In the genomic region with DNA sequence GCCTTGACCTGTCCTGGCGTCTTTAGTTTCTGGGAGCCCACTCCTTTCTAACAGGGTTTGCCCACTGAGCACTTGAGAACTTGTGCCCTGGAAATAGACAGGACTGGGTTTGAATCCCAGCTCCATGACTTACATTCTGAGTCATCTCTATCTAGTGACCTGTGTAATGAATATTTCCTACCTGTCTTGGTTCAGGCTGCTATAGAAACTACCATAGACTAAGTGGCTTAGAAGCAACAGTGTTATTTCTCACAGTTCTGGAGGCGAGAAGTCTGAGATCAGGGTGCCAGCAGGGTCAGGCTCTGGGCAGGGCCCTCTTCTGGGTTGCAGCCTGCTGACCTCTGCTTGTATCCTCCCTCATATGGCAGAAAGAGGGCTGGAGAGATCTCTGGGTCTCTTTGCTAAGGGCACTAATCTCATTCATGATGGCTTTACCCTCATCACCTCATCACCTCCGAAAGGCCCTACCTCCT, we compare ENCODE assay signal across 19 cellular contexts.
DNase-seq lines count a peak whose midpoint lies in the region; ATAC-seq, FAIRE-seq and TF ChIP-seq lines count a peak whose summit lies in the region.
"Had no signal": no experiment of that assay in that cellular context is flagged by ENCODE, and none has a peak within 500 bp of the region (broad histone marks: within the 10 kb centered on the region; RNA-seq: fewer than 3 reads in every experiment).

No MANE protein-coding gene starts in this region.

- H2BK5ac ChIP-seq in neuronal stem cell (ENCODE audit: low read length): no peak overlapping the region

- no peak overlapping the region for H4K8ac ChIP-seq in neuronal stem cell (ENCODE audit: low read depth, low read length)

- H2BK120ac ChIP-seq in neuronal stem cell (ENCODE audit: low read depth, low read length): no peak overlapping the region

- TF ChIP-seq RAD21 in A549 (conservative IDR thresholded peaks at IDR 0.05 in 1 of 2, IDR thresholded peaks at IDR 0.05 in 1 of 2): no peak

- WGBS in A549 (ENCODE audit: missing lambda C conversion rate): 77% methylated on average over 3 of the region's 3 CpGs
- no CpG with 5 or more reads among the region's 3 CpGs for WGBS in neuronal stem cell (ENCODE audit: extremely low coverage in 2 of 2, insufficient read length in 2 of 2, insufficient replicate concordance in 1 of 2), 2 donors

- H3K18ac ChIP-seq in neuronal stem cell (ENCODE audit: low read length): no peak overlapping the region

- no peak overlapping the region for H4K91ac ChIP-seq in neuronal stem cell (ENCODE audit: low read depth, low read length, poor library complexity)

- H3K36me3 ChIP-seq in neuronal stem cell (replicated peaks in 1 of 2; ENCODE audit: control insufficient read depth in 2 of 2, insufficient read depth in 2 of 2, low read length in 2 of 2): no peaks in the 10 kb centered on the region
- H3K36me3 ChIP-seq: HAP-1 had no signal

- no peak overlapping the region for H2BK12ac ChIP-seq in neuronal stem cell (ENCODE audit: low read length)

- no peak overlapping the region for H3K4ac ChIP-seq in neuronal stem cell (ENCODE audit: low read length)

- H2BK15ac ChIP-seq in neuronal stem cell (ENCODE audit: low read length): no peak overlapping the region

- peak; percentile 31 to 40; a peak in 3 of 6 replicates for ATAC-seq in A549
- ATAC-seq in GM19395 (IDR thresholded peaks at IDR 0.05; ENCODE audit: unreplicated experiment): no peak
- ATAC-seq in HG03045 (IDR thresholded peaks at IDR 0.05; ENCODE audit: unreplicated experiment): no peak
- no peak for ATAC-seq in sciatic nerve
- ATAC-seq: GM12878, T-cell had no signal

- H3K4me1 ChIP-seq in A549 (no peaks in the 10 kb centered on the region), neuronal stem cell (ENCODE audit: control insufficient read depth in 2 of 2, insufficient read depth in 1 of 2, low read depth in 1 of 2, low read length in 2 of 2) (peaks cover 1 to 2% of the 10 kb centered on the region in 2 donors)
- H3K4me1 ChIP-seq: HAP-1 had no signal

- no peak for TF ChIP-seq POLR2A in A549 (IDR thresholded peaks at IDR 0.05; ENCODE audit: low read length)

- H3K23ac ChIP-seq in neuronal stem cell (ENCODE audit: low read depth, low read length, poor library complexity): no peak overlapping the region

- FAIRE-seq in A549 (lab: Jason Lieb, UNC): no peak
- FAIRE-seq in RCC 7860 (lab: Jason Lieb, UNC): no peak
- FAIRE-seq: GM12878 had no signal

- TF ChIP-seq CTCF in A549 (IDR thresholded peaks at IDR 0.05) (no peak), epithelial cell of esophagus (IDR thresholded peaks at IDR 0.05; ENCODE audit: insufficient read depth, low read depth, low read length, missing control alignments) (no peak)

- peaks cover 0 to 3% (median 0%) of the 10 kb centered on the region in 3 experiments for H3K27me3 ChIP-seq in neuronal stem cell (ENCODE audit: control insufficient read depth in 3 of 3, insufficient read depth in 3 of 3, low read depth in 1 of 3, low read length in 3 of 3)

- H3K14ac ChIP-seq in neuronal stem cell (ENCODE audit: low read length): no peak overlapping the region

- H2AFZ ChIP-seq in neuronal stem cell (ENCODE audit: low read length): peak overlapping the region; percentile 55
- H2AFZ ChIP-seq: GM23248 had no signal

- POLR2A ChIA-PET in A549 (lab: Yijun Ruan, JAX): no interaction called here

- intact Hi-C loops in sciatic nerve (cut with DNase I): no loop called here

- CTCF ChIA-PET in A549 (lab: Yijun Ruan, JAX): interaction anchor here (0.6 to 4.2 kb wide), 5 partner anchors 13 to 144 kb away, joined by 3 to 17 read pairs (median 4); no protein-coding TSS in a partner anchor

- H3K9me3 ChIP-seq in A549: no peaks in the 10 kb centered on the region
- H3K9me3 ChIP-seq in neuronal stem cell (replicated peaks in 1 of 2; ENCODE audit: control insufficient read depth in 2 of 2, insufficient read depth in 1 of 2, low read depth in 1 of 2, low read length in 2 of 2): no peaks in the 10 kb centered on the region
- H3K9me3 ChIP-seq: HAP-1 had no signal

- H3K27ac ChIP-seq in A549 (no peak overlapping the region), neuronal stem cell (replicated peaks; ENCODE audit: low read length) (no peak overlapping the region)
- H3K27ac ChIP-seq: GM23248, RWPE1 had no signal

- no peak for DNase-seq in A549 (ENCODE audit: low read depth in 1 of 2, low spot score in 1 of 2)
- peak; percentile 11 for DNase-seq in RCC 7860 (ENCODE audit: low spot score)
- DNase-seq in epithelial cell of esophagus (ENCODE audit: low read depth): peak; percentile 51
- no peak for DNase-seq in neuronal stem cell (ENCODE audit: low spot score)
- DNase-seq in sciatic nerve (ENCODE audit: low spot score): no peak
- DNase-seq: DMS53, NCI-H1417 treated with DMSO at 0.1 percent for 48 hours, NCI-H187, NCI-H2107, NCI-H446 treated with DMSO at 0.1 percent for 48 hours, NCI-H526 treated with DMSO at 0.1 percent for 48 hours, SIG-M5, T-cell had no signal

- H3K4me3 ChIP-seq in A549 (no peak overlapping the region), epithelial cell of esophagus (ENCODE audit: low read length) (no peak overlapping the region), neuronal stem cell (ENCODE audit: low read length in 2 of 2) (no peak overlapping the region)
- H3K4me3 ChIP-seq: GM12878, GM23248, HAP-1 had no signal

- no peak overlapping the region for H2AK5ac ChIP-seq in neuronal stem cell (ENCODE audit: low read depth, low read length)

- no peaks in the 10 kb centered on the region for H3K79me1 ChIP-seq in neuronal stem cell (ENCODE audit: low read depth, low read length)

- TF ChIP-seq EP300 in A549 (IDR thresholded peaks at IDR 0.05): no peak

- no peak overlapping the region for H3K9ac ChIP-seq in neuronal stem cell (ENCODE audit: low read depth, low read length, poor library complexity)
- H3K9ac ChIP-seq: GM23248 had no signal

- H3K4me2 ChIP-seq in A549 (no peak overlapping the region), neuronal stem cell (ENCODE audit: insufficient read depth, low read length, poor library complexity, severe bottlenecking) (no peak overlapping the region)

TF ChIP-seq in A549, 52 proteins besides CTCF, POLR2A, EP300 and RAD21:
- no peak for TF ChIP-seq MYC (IDR thresholded peaks at IDR 0.05; ENCODE audit: borderline replicate concordance, low read length)
- no peak for TF ChIP-seq MAZ (IDR thresholded peaks at IDR 0.05; ENCODE audit: borderline replicate concordance, low read depth, low read length)
- TF ChIP-seq TP53 (CRISPR knock-in tag; IDR thresholded peaks at IDR 0.05): no peak
- TF ChIP-seq RNF2 (IDR thresholded peaks at IDR 0.05; ENCODE audit: borderline replicate concordance, low read depth): no peak
- no peak for TF ChIP-seq PHF8 (IDR thresholded peaks at IDR 0.05; ENCODE audit: borderline replicate concordance, low read depth)
- TF ChIP-seq TFCP2L1 (CRISPR knock-in tag; IDR thresholded peaks at IDR 0.05): no peak
- TF ChIP-seq KDM5A (IDR thresholded peaks at IDR 0.05): no peak
- TF ChIP-seq BHLHE40 (IDR thresholded peaks at IDR 0.05; ENCODE audit: low read depth, low read length): no peak
- TF ChIP-seq, protein P1, sequence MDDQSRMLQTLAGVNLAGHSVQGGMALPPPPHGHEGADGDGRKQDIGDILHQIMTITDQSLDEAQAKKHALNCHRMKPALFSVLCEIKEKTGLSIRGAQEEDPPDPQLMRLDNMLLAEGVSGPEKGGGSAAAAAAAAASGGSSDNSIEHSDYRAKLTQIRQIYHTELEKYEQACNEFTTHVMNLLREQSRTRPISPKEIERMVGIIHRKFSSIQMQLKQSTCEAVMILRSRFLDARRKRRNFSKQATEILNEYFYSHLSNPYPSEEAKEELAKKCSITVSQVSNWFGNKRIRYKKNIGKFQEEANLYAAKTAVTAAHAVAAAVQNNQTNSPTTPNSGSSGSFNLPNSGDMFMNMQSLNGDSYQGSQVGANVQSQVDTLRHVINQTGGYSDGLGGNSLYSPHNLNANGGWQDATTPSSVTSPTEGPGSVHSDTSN (IDR thresholded peaks at IDR 0.05): no peak
- no peak for TF ChIP-seq POLR2AphosphoS2 (conservative IDR thresholded peaks at IDR 0.05; ENCODE audit: low read length)
- no peak for TF ChIP-seq CHD2 (IDR thresholded peaks at IDR 0.05; ENCODE audit: low read length, partially characterized antibody)

Comparison
In these comparisons a context has a peak if more than half of its experiments do, and no peak if none do; other contexts are left out.
1. ATAC-seq: peak in A549 (2 of 2); none in GM19395 (single experiment), HG03045 (single experiment) and sciatic nerve (single experiment).
2. DNase-seq: peak in RCC 7860 (single experiment) and epithelial cell of esophagus (single experiment); none in A549 (0 of 2), neuronal stem cell (single experiment) and sciatic nerve (single experiment).